2 cellular contexts compared by ENCODE assay signal in genomic region chr5:5583023-5583765, GRCh38.
A peak's percentile ranks its signal among the peaks of the same experiment; 100 is the strongest.
TF ChIP-seq lines count a peak whose summit lies in the region.

No MANE protein-coding gene starts in this region.

TF ChIP-seq in HEK293, 187 proteins besides CTCF, POLR2A, EP300 and RAD21 (continued from another document):
- TF ChIP-seq REST (tag by site-specific recombination; IDR thresholded peaks at IDR 0.05), result peak; percentile 58; the same call in 1 of the 2 replicates

TF ChIP-seq in K562, 482 proteins besides CTCF, POLR2A, EP300 and RAD21 (continued from another document and continues in another):
- no peak for TF ChIP-seq JUN (IDR thresholded peaks at IDR 0.05; ENCODE audit: borderline replicate concordance, low read depth, low read length)
- no peak for TF ChIP-seq JUN (CRISPR knock-in tag; IDR thresholded peaks at IDR 0.05; ENCODE audit: borderline replicate concordance)
- TF ChIP-seq HDAC8 (tag; IDR thresholded peaks at IDR 0.05), result no peak
- 0 out of 2 replicates have a peak, but pooled peaks have one; percentile 23 for TF ChIP-seq THRB (CRISPR knock-in tag; conservative IDR thresholded peaks at IDR 0.05)
- TF ChIP-seq PREB (CRISPR knock-in tag; IDR thresholded peaks at IDR 0.05), result no peak
- TF ChIP-seq PURB (CRISPR knock-in tag; IDR thresholded peaks at IDR 0.05; ENCODE audit: low read depth), result no peak
- no peak for TF ChIP-seq CHAMP1 (IDR thresholded peaks at IDR 0.05)
- TF ChIP-seq ZNF174 (CRISPR knock-in tag; IDR thresholded peaks at IDR 0.05), result no peak
- TF ChIP-seq ZNF75A (CRISPR knock-in tag; IDR thresholded peaks at IDR 0.05), result no peak
- TF ChIP-seq ZC3H8 (IDR thresholded peaks at IDR 0.05), result no peak
- TF ChIP-seq RHOXF2B (CRISPR knock-in tag; conservative IDR thresholded peaks at IDR 0.05), result peak; percentile 70; the same call in 1 of the 2 replicates
- no peak for TF ChIP-seq TEAD4 (IDR thresholded peaks at IDR 0.05; ENCODE audit: low read length)
- TF ChIP-seq TEAD4 (CRISPR knock-in tag; IDR thresholded peaks at IDR 0.05; ENCODE audit: borderline replicate concordance), result no peak
- no peak for TF ChIP-seq ZBTB33 (CRISPR knock-in tag; IDR thresholded peaks at IDR 0.05)
- TF ChIP-seq SMAD2 (IDR thresholded peaks at IDR 0.05; ENCODE audit: low read depth, low read length), result no peak
- TF ChIP-seq ZEB2 (IDR thresholded peaks at IDR 0.05), result no peak
- 0 out of 2 replicates have a peak, but pooled peaks have one; percentile 13 for TF ChIP-seq SMAD4 (CRISPR knock-in tag; conservative IDR thresholded peaks at IDR 0.05)
- TF ChIP-seq CBX5 (IDR thresholded peaks at IDR 0.05; ENCODE audit: borderline replicate concordance, low read depth), result no peak
- no peak for TF ChIP-seq IFI16 (CRISPR knock-in tag; IDR thresholded peaks at IDR 0.05)
- TF ChIP-seq ZNF398 (CRISPR knock-in tag; IDR thresholded peaks at IDR 0.05), result no peak
- TF ChIP-seq MCM2 (IDR thresholded peaks at IDR 0.05; ENCODE audit: low read depth), result no peak
- peak in 1 of 2 experiments; percentile 63; a peak in 1 of 4 replicates for TF ChIP-seq TRIM24 (IDR thresholded peaks at IDR 0.05)
- TF ChIP-seq MTA1 (IDR thresholded peaks at IDR 0.05; ENCODE audit: borderline replicate concordance), result no peak
- TF ChIP-seq CEBPG (CRISPR knock-in tag; IDR thresholded peaks at IDR 0.05), result no peak
- TF ChIP-seq CEBPG (tag; conservative IDR thresholded peaks at IDR 0.05 in 1 of 2, IDR thresholded peaks at IDR 0.05 in 1 of 2), result peak; percentile 23 to 79; a peak in 2 of 4 replicates
- no peak for TF ChIP-seq PHB (CRISPR knock-in tag; IDR thresholded peaks at IDR 0.05)
- no peak for TF ChIP-seq ZNF444 (CRISPR knock-in tag; IDR thresholded peaks at IDR 0.05)
- no peak for TF ChIP-seq MEF2D (tag; conservative IDR thresholded peaks at IDR 0.05; ENCODE audit: low read depth)
- no peak for TF ChIP-seq NR0B1 (IDR thresholded peaks at IDR 0.05; ENCODE audit: partially characterized antibody)
- TF ChIP-seq POLR3A (IDR thresholded peaks at IDR 0.05; ENCODE audit: borderline replicate concordance, extremely low read depth, insufficient read depth, insufficient read length), result no peak
- 0 out of 2 replicates have a peak, but pooled peaks have one; percentile 55 for TF ChIP-seq ZNF197 (CRISPR knock-in tag; IDR thresholded peaks at IDR 0.05; ENCODE audit: low read depth)
- TF ChIP-seq ZNF395 (CRISPR knock-in tag; IDR thresholded peaks at IDR 0.05), result peak; percentile 77
- TF ChIP-seq E2F3 (CRISPR knock-in tag; IDR thresholded peaks at IDR 0.05), result no peak
- peak; percentile 76 for TF ChIP-seq REST (CRISPR knock-in tag; IDR thresholded peaks at IDR 0.05; ENCODE audit: low read depth)
- no peak for TF ChIP-seq ZNF655 (CRISPR knock-in tag; IDR thresholded peaks at IDR 0.05)
- TF ChIP-seq ZNF583 (CRISPR knock-in tag; IDR thresholded peaks at IDR 0.05), result no peak
- TF ChIP-seq SMAD3 (CRISPR knock-in tag; conservative IDR thresholded peaks at IDR 0.05), result no peak
- no peak for TF ChIP-seq CREB3 (tag; conservative IDR thresholded peaks at IDR 0.05; ENCODE audit: low read depth)
- no peak for TF ChIP-seq RNF2 (IDR thresholded peaks at IDR 0.05)
- TF ChIP-seq BCL6 (CRISPR knock-in tag; IDR thresholded peaks at IDR 0.05), result peak; percentile 54; the same call in 1 of the 2 replicates
- no peak for TF ChIP-seq HINFP (tag; conservative IDR thresholded peaks at IDR 0.05; ENCODE audit: low read depth)
- TF ChIP-seq POLR2B (IDR thresholded peaks at IDR 0.05; ENCODE audit: low read depth, partially characterized antibody), result no peak
